In the genomic region with DNA sequence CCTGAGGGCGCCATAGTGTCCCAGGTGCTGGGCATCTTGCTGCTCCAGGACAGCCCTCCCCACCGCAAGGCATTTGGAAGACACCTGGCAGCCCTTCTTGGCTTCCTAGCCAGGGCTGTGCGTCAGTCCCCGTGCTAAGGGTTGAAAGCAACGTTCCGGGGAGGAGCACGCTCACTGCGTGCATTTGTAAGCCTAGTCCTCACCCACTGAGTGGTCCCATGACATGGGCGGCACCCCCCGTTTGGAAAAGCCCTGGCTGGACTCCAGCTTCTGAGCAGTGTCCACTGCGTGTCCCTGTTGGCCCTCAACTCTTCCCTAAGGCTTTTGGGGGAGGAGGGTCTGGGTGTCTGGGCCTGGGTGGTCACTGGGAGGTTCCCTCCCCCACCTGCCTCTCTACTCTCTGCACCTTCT, we compare ENCODE assay signal across 15 cellular contexts.
DNase-seq lines count a peak whose midpoint lies in the region; ATAC-seq and TF ChIP-seq lines count a peak whose summit lies in the region.
"Had no signal": no experiment of that assay in that cellular context is flagged by ENCODE, and none has a peak within 500 bp of the region (broad histone marks: within the 10 kb centered on the region; RNA-seq: fewer than 3 reads in every experiment).

No MANE protein-coding gene starts in this region.

- H3K27me3 ChIP-seq in BLaER1 treated with 17β-estradiol and CSF1 and Interleukin-3, amounts not matched to agents 10 nM and 100 nM: no peaks in the 10 kb centered on the region
- H3K27me3 ChIP-seq in gastroesophageal sphincter (no peaks in the 10 kb centered on the region), suprapubic skin (no peaks in the 10 kb centered on the region)
- H3K27me3 ChIP-seq: breast epithelium, upper lobe of left lung had no signal

- peak overlapping the region; percentile 94 for H3K27ac Mint-ChIP-seq in activated naive CD4-positive, alpha-beta T cell treated with anti-CD3 and anti-CD28 coated beads, Interleukin-2, amount 50 U/mL, for 24 hours
- H3K27ac Mint-ChIP-seq in naive B cell: peak overlapping the region; percentile 92 to 100 (median 96)

- peaks cover 36 to 83% (median 61%) of the 10 kb centered on the region in 11 experiments for H3K36me3 ChIP-seq in BLaER1 treated with 17β-estradiol and CSF1 and Interleukin-3, amounts not matched to agents 10 nM and 100 nM
- peaks cover 0 to 65% of the 10 kb centered on the region in 2 donors for H3K36me3 ChIP-seq in gastroesophageal sphincter
- H3K36me3 ChIP-seq in suprapubic skin: peaks cover 31% of the 10 kb centered on the region
- H3K36me3 ChIP-seq: breast epithelium had no signal

- H3K4me1 ChIP-seq in BLaER1 treated with 17β-estradiol and CSF1 and Interleukin-3, amounts not matched to agents 10 nM and 100 nM: peaks cover 28 to 68% (median 41%) of the 10 kb centered on the region in 10 experiments
- H3K4me1 ChIP-seq in gastroesophageal sphincter (no peaks in the 10 kb centered on the region), suprapubic skin (peaks cover 12% of the 10 kb centered on the region)
- H3K4me1 ChIP-seq: breast epithelium, upper lobe of left lung had no signal

- H3K4me3 ChIP-seq in BLaER1 treated with 17β-estradiol and CSF1 and Interleukin-3, amounts not matched to agents 10 nM and 100 nM: no peak overlapping the region
- H3K4me3 ChIP-seq in gastroesophageal sphincter (no peak overlapping the region), suprapubic skin (no peak overlapping the region)
- H3K4me3 ChIP-seq: breast epithelium, upper lobe of left lung had no signal

- DNase-seq in G401 (ENCODE audit: low spot score) (peak; percentile 20), naive B cell (no peak), NCI-H446 treated with DMSO at 0.1 percent for 48 hours (lab: John Stamatoyannopoulos, UW) (no peak), suprapubic skin (ENCODE audit: low spot score in 2 of 2) (no peak)
- DNase-seq: activated CD4-positive, CD25-positive, alpha-beta regulatory T cell; AML-193; NCI-H2029 treated with DMSO at 0.1 percent for 48 hours; NCI-H748 treated with DMSO at 0.1 percent for 48 hours; right cardiac atrium; upper lobe of left lung had no signal

- peak overlapping the region in 7 of 11 experiments; percentile 13 to 69 (median 39); a peak in 12 of 22 replicates for H3K4me2 ChIP-seq in BLaER1 treated with 17β-estradiol and CSF1 and Interleukin-3, amounts not matched to agents 10 nM and 100 nM

- no peak for TF ChIP-seq EP300 in gastroesophageal sphincter (IDR thresholded peaks at IDR 0.05)
- TF ChIP-seq EP300 in suprapubic skin (IDR thresholded peaks at IDR 0.05): no peak

- no peak for TF ChIP-seq POLR2A in gastroesophageal sphincter (IDR thresholded peaks at IDR 0.05)
- no peak for TF ChIP-seq POLR2A in suprapubic skin (IDR thresholded peaks at IDR 0.05)

- H3K9me3 Mint-ChIP-seq in activated naive CD4-positive, alpha-beta T cell treated with anti-CD3 and anti-CD28 coated beads, Interleukin-2, amount 50 U/mL, for 24 hours: no peaks in the 10 kb centered on the region
- no peaks in the 10 kb centered on the region for H3K9me3 Mint-ChIP-seq in naive B cell
- H3K9me3 Mint-ChIP-seq: neural crest cell had no signal

- H3K27ac ChIP-seq in BLaER1 treated with 17β-estradiol and CSF1 and Interleukin-3, amounts not matched to agents 10 nM and 100 nM: no peak overlapping the region
- H3K27ac ChIP-seq in gastroesophageal sphincter (no peak overlapping the region), suprapubic skin (no peak overlapping the region)
- H3K27ac ChIP-seq: upper lobe of left lung had no signal

- ATAC-seq in naive B cell (ENCODE audit: low read depth in 2 of 2) (no peak), gastroesophageal sphincter (no peak)

- peaks cover 0 to 5% (median 0%) of the 10 kb centered on the region in 11 experiments; a peak in 3 of 22 replicates for H3K9me3 ChIP-seq in BLaER1 treated with 17β-estradiol and CSF1 and Interleukin-3, amounts not matched to agents 10 nM and 100 nM (replicated peaks in 1 of 11)
- no peaks in the 10 kb centered on the region for H3K9me3 ChIP-seq in gastroesophageal sphincter
- H3K9me3 ChIP-seq in suprapubic skin: no peaks in the 10 kb centered on the region
- H3K9me3 ChIP-seq: breast epithelium, upper lobe of left lung had no signal

- H4K20me1 ChIP-seq in BLaER1 treated with 17β-estradiol and CSF1 and Interleukin-3, amounts not matched to agents 10 nM and 100 nM: peaks cover 0 to 22% (median 9%) of the 10 kb centered on the region in 11 experiments; a peak in 8 of 22 replicates

- H3K27me3 Mint-ChIP-seq in activated naive CD4-positive, alpha-beta T cell treated with anti-CD3 and anti-CD28 coated beads, Interleukin-2, amount 50 U/mL, for 24 hours: no peaks in the 10 kb centered on the region
- no peaks in the 10 kb centered on the region for H3K27me3 Mint-ChIP-seq in naive B cell

- H3K4me1 Mint-ChIP-seq in activated naive CD4-positive, alpha-beta T cell treated with anti-CD3 and anti-CD28 coated beads, Interleukin-2, amount 50 U/mL, for 24 hours: peaks cover 94% of the 10 kb centered on the region
- peaks cover 61 to 78% (median 70%) of the 10 kb centered on the region in 3 donors for H3K4me1 Mint-ChIP-seq in naive B cell
- H3K4me1 Mint-ChIP-seq: neural crest cell had no signal

- peaks cover 15% of the 10 kb centered on the region for H3K36me3 Mint-ChIP-seq in activated naive CD4-positive, alpha-beta T cell treated with anti-CD3 and anti-CD28 coated beads, Interleukin-2, amount 50 U/mL, for 24 hours
- H3K36me3 Mint-ChIP-seq in naive B cell: peaks cover 5 to 17% of the 10 kb centered on the region in 2 donors

- in situ Hi-C loops in G401 (cut with HindIII; ENCODE audit: low sequenced_read_pairs): no loop called here

- 100% methylated on average over 1 of the region's 11 CpGs; no CpG with 5 or more reads in 1 of the 2 donors for WGBS in gastroesophageal sphincter (ENCODE audit: low coverage in 1 of 2), 2 donors
- WGBS in suprapubic skin: 93% methylated on average over 10 of the region's 11 CpGs

- TF ChIP-seq CTCF in gastroesophageal sphincter (IDR thresholded peaks at IDR 0.05) (no peak), suprapubic skin (IDR thresholded peaks at IDR 0.05) (no peak)

- peak overlapping the region in 1 of 11 experiments; percentile 8; a peak in 1 of 22 replicates for H3K9ac ChIP-seq in BLaER1 treated with 17β-estradiol and CSF1 and Interleukin-3, amounts not matched to agents 10 nM and 100 nM

- H3K4me3 Mint-ChIP-seq in activated naive CD4-positive, alpha-beta T cell treated with anti-CD3 and anti-CD28 coated beads, Interleukin-2, amount 50 U/mL, for 24 hours: peak overlapping the region; percentile 27
- H3K4me3 Mint-ChIP-seq in naive B cell: peak overlapping the region in 5 of 8 donors; percentile 30 to 61 (median 35)
- H3K4me3 Mint-ChIP-seq: neural crest cell had no signal
